Comparison of ENCODE assay signal across 8 cellular contexts in genomic region chr15:60128000-60128376, GRCh38.
A peak's percentile ranks its signal among the peaks of the same experiment; 100 is the strongest.
DNase-seq lines count a peak whose midpoint lies in the region; ATAC-seq and TF ChIP-seq lines count a peak whose summit lies in the region.

No MANE protein-coding gene starts in this region.

- H3K27me3 Mint-ChIP-seq in IgD-negative memory B cell = no peaks in the 10 kb centered on the region
- no peaks in the 10 kb centered on the region for H3K27me3 Mint-ChIP-seq in central memory CD8-positive, alpha-beta T cell

- in situ Hi-C loops in GM13976 (cut with MboI; ENCODE audit: low sequenced_read_pairs, unreplicated experiment) = no loop called here

- H3K9me3 ChIP-seq in A673 (ENCODE audit: low read depth, low read length, poor library complexity, severe bottlenecking) (no peaks in the 10 kb centered on the region), mucosa of stomach (ENCODE audit: control insufficient read depth, low read length) (no peaks in the 10 kb centered on the region)

- ATAC-seq in central memory CD8-positive, alpha-beta T cell (replicated peaks; ENCODE audit: extremely low read depth, poor library complexity, severe bottlenecking) = no peak

- no peak for TF ChIP-seq CTCF in A673 (conservative IDR thresholded peaks at IDR 0.05; ENCODE audit: low read depth, low read length)
- no peak for TF ChIP-seq CTCF in GM13976 (IDR thresholded peaks at IDR 0.05; ENCODE audit: borderline replicate concordance, control extremely low read depth, extremely low read depth, insufficient read depth, missing control alignments)

- peak overlapping the region; percentile 84 to 99 (median 94) for H3K4me3 Mint-ChIP-seq in IgD-negative memory B cell
- H3K4me3 Mint-ChIP-seq in central memory CD8-positive, alpha-beta T cell = peak overlapping the region; percentile 84

- CTCF ChIA-PET in A673 (lab: Charles Lee) = interaction anchor here (0.6 to 1.2 kb wide), 4 partner anchors 9 to 278 kb away, joined by 3 to 10 read pairs (median 4); no protein-coding TSS in a partner anchor
- CTCF ChIA-PET in HEK293T (lab: Yijun Ruan, JAX) = interaction anchor here (0.8 kb wide), 1 partner anchor 16 kb away, joined by 3 read pairs; no protein-coding TSS in a partner anchor

- H3K36me3 ChIP-seq in A673 (ENCODE audit: insufficient read depth, low read length, poor library complexity, severe bottlenecking) (no peaks in the 10 kb centered on the region), mucosa of stomach (ENCODE audit: control insufficient read depth, insufficient read depth, low read length) (no peaks in the 10 kb centered on the region)

- no peaks in the 10 kb centered on the region for H3K4me1 ChIP-seq in A673 (ENCODE audit: insufficient read depth, low read length, poor library complexity, severe bottlenecking)
- H3K4me1 ChIP-seq in mucosa of stomach (ENCODE audit: control insufficient read depth, insufficient read depth, low read length) = no peaks in the 10 kb centered on the region

- intact Hi-C loops in A673 (cut with micrococcal nuclease; ENCODE audit: unreplicated experiment) = no loop called here

- H3K9me3 Mint-ChIP-seq in IgD-negative memory B cell = no peaks in the 10 kb centered on the region
- no peaks in the 10 kb centered on the region for H3K9me3 Mint-ChIP-seq in central memory CD8-positive, alpha-beta T cell

- no peak overlapping the region for H3K27ac ChIP-seq in A673 (ENCODE audit: low read depth, low read length, poor library complexity, severe bottlenecking)

- BruUV-seq in A673 (replicated peaks; lab: Mats Ljungman, UMichigan) = no TSS peak

- H3K4me1 Mint-ChIP-seq in IgD-negative memory B cell = peaks cover 11 to 24% (median 22%) of the 10 kb centered on the region in 3 donors
- H3K4me1 Mint-ChIP-seq in central memory CD8-positive, alpha-beta T cell = peaks cover 23% of the 10 kb centered on the region

- H3K27ac Mint-ChIP-seq in IgD-negative memory B cell = peak overlapping the region; percentile 83 to 98 (median 91)
- H3K27ac Mint-ChIP-seq in central memory CD8-positive, alpha-beta T cell (ENCODE audit: low read depth) = peak overlapping the region; percentile 96

- H3K27me3 ChIP-seq in A673 (replicated peaks; ENCODE audit: insufficient read depth, low read depth, low read length, poor library complexity) = peaks cover 4% of the 10 kb centered on the region
- H3K27me3 ChIP-seq in mucosa of stomach (ENCODE audit: control insufficient read depth, insufficient read depth, low read length) = no peaks in the 10 kb centered on the region

- no peaks in the 10 kb centered on the region for H3K36me3 Mint-ChIP-seq in IgD-negative memory B cell
- H3K36me3 Mint-ChIP-seq in central memory CD8-positive, alpha-beta T cell (ENCODE audit: insufficient read depth) = peaks cover 8% of the 10 kb centered on the region

- POLR2A ChIA-PET in A673 (lab: Charles Lee; ENCODE audit: low non-redundant PET) (no interaction called here), HEK293T (lab: Yijun Ruan, JAX) (interaction anchor here (1.4 kb wide), 1 partner anchor 124 kb away, joined by 8 read pairs; the partner anchor contains the start of gene FOXB1)

- peak overlapping the region; percentile 42 for H3K4me3 ChIP-seq in A673 (ENCODE audit: low read depth, low read length, poor library complexity, severe bottlenecking)
- H3K4me3 ChIP-seq in mucosa of stomach (ENCODE audit: low read length) = peak overlapping the region; percentile 53

- no peak for DNase-seq in A673 (ENCODE audit: low spot score)
- no peak for DNase-seq in central memory CD8-positive, alpha-beta T cell (ENCODE audit: low spot score in 2 of 2)
- DNase-seq in GM13976 (ENCODE audit: low spot score) = no peak
- no peak for DNase-seq in occipital lobe (lab: John Stamatoyannopoulos, UW)
- DNase-seq in HEK293T (ENCODE audit: extremely low spot score) = no peak
- no peak for DNase-seq in SK-N-DZ (ENCODE audit: low spot score)

- peak overlapping the region; percentile 75 for H3K9ac ChIP-seq in mucosa of stomach (ENCODE audit: low read length)

TF ChIP-seq in HEK293T, 16 proteins besides CTCF, POLR2A, EP300 and RAD21:
- TF ChIP-seq SUZ12 (IDR thresholded peaks at IDR 0.05) = no peak
- TF ChIP-seq ELF4 (IDR thresholded peaks at IDR 0.05) = no peak
- TF ChIP-seq LEF1 (IDR thresholded peaks at IDR 0.05; ENCODE audit: borderline replicate concordance) = no peak
- no peak for TF ChIP-seq ZNF384 (IDR thresholded peaks at IDR 0.05)
- no peak for TF ChIP-seq L3MBTL2 (conservative IDR thresholded peaks at IDR 0.05)
- no peak for TF ChIP-seq NFRKB (IDR thresholded peaks at IDR 0.05)
- no peak for TF ChIP-seq FOXK2 (IDR thresholded peaks at IDR 0.05)
- TF ChIP-seq TARDBP (IDR thresholded peaks at IDR 0.05) = no peak
- no peak for TF ChIP-seq PKNOX1 (IDR thresholded peaks at IDR 0.05)
- TF ChIP-seq ARNT (IDR thresholded peaks at IDR 0.05) = no peak
